Comparison of ENCODE assay signal across 18 cellular contexts in genomic region chr10:60522617-60523016, GRCh38.
DNase-seq lines count a peak whose midpoint lies in the region; ATAC-seq and TF ChIP-seq lines count a peak whose summit lies in the region.
"Had no signal": no experiment of that assay in that cellular context is flagged by ENCODE, and none has a peak within 500 bp of the region (broad histone marks: within the 10 kb centered on the region; RNA-seq: fewer than 3 reads in every experiment).

No MANE protein-coding gene starts in this region.

- H3K27ac Mint-ChIP-seq in nephron progenitor cell = peak overlapping the region; percentile 59

- H3K4me2 ChIP-seq in KMS-11 (peak overlapping the region; percentile 42), PC-3 (ENCODE audit: low read length) (no peak overlapping the region)

- H3K4me1 Mint-ChIP-seq in nephron progenitor cell = peaks cover 10% of the 10 kb centered on the region

- H3K4me3 ChIP-seq in A673 (ENCODE audit: low read depth, low read length, poor library complexity, severe bottlenecking) = no peak overlapping the region
- H3K4me3 ChIP-seq in KMS-11 (IDR thresholded peaks at IDR 0.05; ENCODE audit: insufficient read depth, low read depth, low read length) = no peak overlapping the region
- no peak overlapping the region for H3K4me3 ChIP-seq in PC-3 (ENCODE audit: low read length)
- H3K4me3 ChIP-seq in left ventricle myocardium inferior = no peak overlapping the region

- H3K9me3 Mint-ChIP-seq in nephron progenitor cell = peaks cover 12% of the 10 kb centered on the region

- CTCF ChIA-PET in A673 (lab: Charles Lee) = no interaction called here
- CTCF ChIA-PET in PC-3 (lab: Charles Lee) = no interaction called here

- H3K27ac ChIP-seq in A673 (ENCODE audit: low read depth, low read length, poor library complexity, severe bottlenecking) = peak overlapping the region; percentile 66
- peak overlapping the region; percentile 88 for H3K27ac ChIP-seq in KMS-11
- H3K27ac ChIP-seq in cingulate gyrus (ENCODE audit: low read depth, low read length) = peak overlapping the region; percentile 77
- H3K27ac ChIP-seq in PC-3 (ENCODE audit: low read length) = no peak overlapping the region
- no peak overlapping the region for H3K27ac ChIP-seq in left ventricle myocardium inferior (replicated peaks)
- H3K27ac ChIP-seq: C4-2B, HL-60 had no signal

- H3K9me3 ChIP-seq in A673 (ENCODE audit: low read depth, low read length, poor library complexity, severe bottlenecking) (no peaks in the 10 kb centered on the region), PC-3 (ENCODE audit: low read length) (no peaks in the 10 kb centered on the region), left ventricle myocardium inferior (replicated peaks) (no peaks in the 10 kb centered on the region)
- H3K9me3 ChIP-seq: Caco-2 had no signal

- no peaks in the 10 kb centered on the region for H3K36me3 ChIP-seq in A673 (ENCODE audit: insufficient read depth, low read length, poor library complexity, severe bottlenecking)
- peaks cover 4% of the 10 kb centered on the region; the same call in 1 of the 2 replicates for H3K36me3 ChIP-seq in KMS-11 (ENCODE audit: insufficient read depth)
- no peaks in the 10 kb centered on the region for H3K36me3 ChIP-seq in PC-3 (ENCODE audit: low read depth, low read length)
- no peaks in the 10 kb centered on the region for H3K36me3 ChIP-seq in left ventricle myocardium inferior

- H3K4me1 ChIP-seq in A673 (ENCODE audit: insufficient read depth, low read length, poor library complexity, severe bottlenecking) = peaks cover 38% of the 10 kb centered on the region
- H3K4me1 ChIP-seq in KMS-11 (ENCODE audit: low read depth, poor library complexity, severe bottlenecking) = peaks cover 95% of the 10 kb centered on the region
- H3K4me1 ChIP-seq in PC-3 (ENCODE audit: insufficient read depth, low read length) = peaks cover 32% of the 10 kb centered on the region
- peaks cover 7% of the 10 kb centered on the region for H3K4me1 ChIP-seq in left ventricle myocardium inferior
- H3K4me1 ChIP-seq: Caco-2 had no signal

- no peak for DNase-seq in A673 (ENCODE audit: low spot score)
- DNase-seq in nephron progenitor cell = no peak
- no peak for DNase-seq in PC-3
- no peak for DNase-seq in stimulated activated naive CD4-positive, alpha-beta T cell (lab: John Stamatoyannopoulos, UW)
- no peak for DNase-seq in left ventricle myocardium inferior
- DNase-seq in mesenteric fat pad (ENCODE audit: low spot score) = no peak
- DNase-seq: 8988T, Caco-2, KG1, NCI-H1092 treated with DMSO at 0.1 percent for 48 hours, NCI-H1694, NCI-H446 treated with DMSO at 0.1 percent for 48 hours, SIG-M5 had no signal

- TF ChIP-seq CTCF in A673 (conservative IDR thresholded peaks at IDR 0.05; ENCODE audit: low read depth, low read length) (no peak), KMS-11 (conservative IDR thresholded peaks at IDR 0.05; ENCODE audit: low read depth, low read length) (no peak), nephron progenitor cell (IDR thresholded peaks at IDR 0.05) (no peak), PC-3 (conservative IDR thresholded peaks at IDR 0.05; ENCODE audit: low read depth, low read length) (no peak), left ventricle myocardium inferior (IDR thresholded peaks at IDR 0.05; ENCODE audit: borderline replicate concordance) (no peak)

- H3F3A ChIP-seq in PC-3 (ENCODE audit: low read length, unreplicated experiment) = peaks cover 2% of the 10 kb centered on the region

- no peaks in the 10 kb centered on the region for H3K36me3 Mint-ChIP-seq in nephron progenitor cell (ENCODE audit: low read depth)

- intact Hi-C loops in A673 (cut with micrococcal nuclease; ENCODE audit: unreplicated experiment) (no loop called here), PC-3 (cut with micrococcal nuclease) (no loop called here), left ventricle myocardium inferior (cut with micrococcal nuclease) (no loop called here)

- H4K20me1 ChIP-seq in KMS-11 (ENCODE audit: insufficient read depth) (peaks cover 8% of the 10 kb centered on the region), PC-3 (ENCODE audit: low read length) (no peaks in the 10 kb centered on the region)

- ATAC-seq in PC-3 = no peak
- ATAC-seq: Panc1 had no signal

- POLR2A ChIA-PET in A673 (lab: Charles Lee; ENCODE audit: low non-redundant PET) = interaction anchor here (0.7 kb wide), 1 partner anchor 363 kb away, joined by 6 read pairs; no protein-coding TSS in a partner anchor
- POLR2A ChIA-PET in PC-3 (lab: Charles Lee; ENCODE audit: unreplicated experiment) = no interaction called here

- peaks cover 3% of the 10 kb centered on the region for H3K27me3 Mint-ChIP-seq in nephron progenitor cell (ENCODE audit: low read depth, poor library complexity)

- peaks cover 93% of the 10 kb centered on the region for H3K79me2 ChIP-seq in KMS-11 (ENCODE audit: insufficient read depth, low read depth)
- H3K79me2 ChIP-seq in PC-3 (ENCODE audit: low read length) = no peaks in the 10 kb centered on the region

- H3K27me3 ChIP-seq in A673 (replicated peaks; ENCODE audit: insufficient read depth, low read depth, low read length, poor library complexity) (no peaks in the 10 kb centered on the region), KMS-11 (ENCODE audit: insufficient read depth, low read depth) (no peaks in the 10 kb centered on the region), PC-3 (ENCODE audit: low read length) (no peaks in the 10 kb centered on the region), left ventricle myocardium inferior (ENCODE audit: low read depth) (no peaks in the 10 kb centered on the region)

- no peak overlapping the region for H2AFZ ChIP-seq in KMS-11 (ENCODE audit: low read depth)
- H2AFZ ChIP-seq in PC-3 (ENCODE audit: low read length) = no peak overlapping the region

- BruUV-seq in A673 (replicated peaks; lab: Mats Ljungman, UMichigan) = no TSS peak
- no TSS peak for BruUV-seq in PC-3 (replicated peaks; lab: Mats Ljungman, UMichigan)

- H3K9ac ChIP-seq in KMS-11 (peak overlapping the region; percentile 46; the same call in 1 of the 2 replicates), PC-3 (ENCODE audit: low read length) (no peak overlapping the region)

- H3K9me2 ChIP-seq in PC-3 (replicated peaks; ENCODE audit: low read length) = no peaks in the 10 kb centered on the region

- H3K4me3 Mint-ChIP-seq in nephron progenitor cell = no peak overlapping the region

Comparison
In these comparisons a context has a peak if more than half of its experiments do, and no peak if none do; other contexts are left out.
1. H3K27ac ChIP-seq: peak in A673 (single experiment), KMS-11 (single experiment) and cingulate gyrus (single experiment); none in PC-3 (single experiment) and left ventricle myocardium inferior (single experiment).